36 cellular contexts compared by ENCODE assay signal in the genomic region with DNA sequence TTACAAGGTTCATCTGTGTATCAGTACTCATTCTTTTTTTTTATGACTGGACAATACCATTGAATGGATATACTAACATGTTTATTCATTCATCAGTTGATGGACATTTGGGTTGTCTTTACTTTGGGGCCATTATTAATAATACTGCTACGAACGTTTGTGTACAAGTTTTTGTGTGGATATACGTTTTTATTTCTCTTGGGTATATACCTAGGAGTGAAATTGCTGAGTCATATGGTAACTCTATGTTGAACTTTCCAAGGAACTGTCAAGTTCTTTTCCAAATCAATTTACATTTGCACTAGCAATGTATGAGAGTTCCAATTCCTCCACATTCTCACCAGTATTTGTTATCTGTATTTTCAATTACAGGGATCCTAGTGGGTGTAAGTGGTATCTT. TPM values are rescaled to one million over a fixed set of nuclear protein-coding genes. Genes with fewer than 3 reads are reported as not detected.
"Had no signal": no experiment of that assay in that cellular context is flagged by ENCODE, and none has a peak within 500 bp of the region (broad histone marks: within the 10 kb centered on the region; RNA-seq: fewer than 3 reads in every experiment).

No MANE protein-coding gene starts in this region.

- H3K4me2 ChIP-seq: smooth muscle cell had no signal

- H3K9me3 ChIP-seq: neutrophil, pancreas, psoas muscle, suprapubic skin, testis, tibial artery, transverse colon, upper lobe of right lung, uterus had no signal

- H3K36me3 ChIP-seq: neutrophil, pancreas, spleen, suprapubic skin, tibial artery, transverse colon, upper lobe of right lung, uterus had no signal

- H3K4me1 ChIP-seq: pancreas, psoas muscle, spleen, suprapubic skin, testis, transverse colon, upper lobe of right lung, uterus had no signal

- H3K4me3 ChIP-seq: pancreas, psoas muscle, skin epidermis, smooth muscle cell, spleen, suprapubic skin, testis, tibial artery, transverse colon, upper lobe of right lung, uterus had no signal

- ATAC-seq: naive thymus-derived CD8-positive, alpha-beta T cell; natural killer cell treated with Interleukin-12 subunit alpha and Interleukin-12 subunit beta and Interleukin-15 and Interleukin-18, amount 100 ng/mL, for 72 hours; pancreas; psoas muscle; right cardiac atrium; stimulated activated memory B cell treated with anti-CD40 and anti-IgM and Interleukin-4, amounts not matched to agents 10 μg/mL and 1 μg/mL and 100 μg/mL, for 72 hours; stimulated activated naive CD8-positive, alpha-beta T cell treated with anti-CD3 and anti-CD28 coated beads, Interleukin-15, amount 100 ng/mL, for 72 hours; stimulated activated naive CD8-positive, alpha-beta T cell treated with anti-CD3 and anti-CD28 coated beads, Interleukin-15, Interleukin-2, amounts not matched to agents 100 U/mL and 50 U/mL, for 24 hours; upper lobe of right lung had no signal

- H3K27me3 ChIP-seq: pancreas, suprapubic skin, testis, tibial artery, transverse colon, upper lobe of right lung, uterus had no signal

- H3K27ac ChIP-seq: neutrophil, pancreas, psoas muscle, skin epidermis, spleen, suprapubic skin, testis, tibial artery, transverse colon, upper lobe of right lung, uterus had no signal

- DNase-seq: naive thymus-derived CD8-positive, alpha-beta T cell; nephron progenitor cell; nucleus accumbens; pancreas; posterior cingulate gyrus; psoas muscle; right cardiac atrium; spleen; stimulated activated CD4-positive, alpha-beta T cell treated with anti-CD3 and anti-CD28 coated beads, Interleukin-12 subunit alpha, Interleukin-12 subunit beta, amount 100 ng/mL, for 4 hours; stimulated activated CD4-positive, alpha-beta T cell treated with anti-CD3 and anti-CD28 coated beads, Interleukin-1b, Interleukin-23, amount 100 ng/mL, for 48 hours; stimulated activated CD4-positive, alpha-beta T cell treated with anti-CD3 and anti-CD28 coated beads, Interleukin-4, amount 100 ng/mL, for 1 hour; stimulated activated CD4-positive, alpha-beta T cell treated with anti-CD3 and anti-CD28 coated beads, Interleukin-4, amount 100 ng/mL, for 4 hours; stimulated activated CD8-positive, alpha-beta memory T cell treated with anti-CD3 and anti-CD28 coated beads, Interleukin-4, amount 100 ng/mL, for 48 hours; stimulated activated naive CD4-positive, alpha-beta T cell; stimulated activated naive CD8-positive, alpha-beta T cell treated with anti-CD3 and anti-CD28 coated beads, Interleukin-15, amount 100 ng/mL, for 72 hours; stimulated activated naive CD8-positive, alpha-beta T cell treated with anti-CD3 and anti-CD28 coated beads, Interleukin-15, Interleukin-2, amounts not matched to agents 100 U/mL and 50 U/mL, for 24 hours; substantia nigra; testis; tibial artery; transverse colon; upper lobe of right lung; uterus had no signal

RNA-seq across cellular contexts. Expression of gene LECT2, which starts 12.0 kb away (rescaled TPM):
- total RNA-seq: naive thymus-derived CD8-positive, alpha-beta T cell; natural killer cell treated with Interleukin-12 subunit alpha and Interleukin-12 subunit beta and Interleukin-15 and Interleukin-18, amount 100 ng/mL, for 72 hours; neural crest cell; omental fat pad; osteocyte; pancreas; progenitor cell of endocrine pancreas; psoas muscle; renal cortical epithelial cell; right cardiac atrium; sciatic nerve; smooth muscle cell; spleen; suprapubic skin; transverse colon; upper lobe of right lung; urinary bladder; uterus had no signal
- polyA plus RNA-seq: naive thymus-derived CD8-positive, alpha-beta T cell; pancreas; psoas muscle; right cardiac atrium; smooth muscle cell; spleen; thymus; urinary bladder had no signal
